ENCODE assay signal across 1 cellular context in the genomic region with DNA sequence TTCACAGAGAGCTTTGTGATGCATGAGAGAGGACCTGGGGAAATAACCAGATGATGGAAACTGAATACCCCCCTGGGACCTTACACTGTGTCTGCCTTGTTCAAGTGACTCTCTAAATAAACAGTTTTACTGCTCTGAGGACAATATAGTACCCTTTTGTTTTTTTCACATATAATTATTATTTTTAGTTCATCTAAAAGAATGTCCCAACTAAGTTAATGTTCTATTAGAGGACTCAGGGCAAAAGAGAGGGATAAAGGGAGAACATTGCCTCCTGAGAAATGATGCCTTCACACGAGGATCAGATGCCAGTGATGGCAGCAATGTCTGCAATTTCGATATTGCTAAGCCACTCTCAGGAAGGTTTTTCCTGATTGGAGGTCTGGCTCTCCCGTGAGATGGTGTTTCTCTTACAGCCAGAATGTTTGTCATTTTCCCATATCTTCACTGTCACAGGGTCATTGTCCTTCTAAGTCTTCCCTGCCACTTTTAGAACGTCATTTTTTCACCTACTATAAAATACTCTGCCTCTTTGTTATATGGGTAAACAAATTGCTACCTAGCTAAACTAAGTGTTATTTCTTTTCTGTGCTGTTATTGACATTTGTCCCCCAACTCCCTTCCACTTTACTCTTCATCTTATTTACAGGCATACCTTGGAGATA.
TF ChIP-seq lines count a peak whose summit lies in the region.

No MANE protein-coding gene starts in this region.

TF ChIP-seq in GM12878, 131 proteins besides CTCF, POLR2A, EP300 and RAD21 (continued from another document):
- TF ChIP-seq, protein P1, sequence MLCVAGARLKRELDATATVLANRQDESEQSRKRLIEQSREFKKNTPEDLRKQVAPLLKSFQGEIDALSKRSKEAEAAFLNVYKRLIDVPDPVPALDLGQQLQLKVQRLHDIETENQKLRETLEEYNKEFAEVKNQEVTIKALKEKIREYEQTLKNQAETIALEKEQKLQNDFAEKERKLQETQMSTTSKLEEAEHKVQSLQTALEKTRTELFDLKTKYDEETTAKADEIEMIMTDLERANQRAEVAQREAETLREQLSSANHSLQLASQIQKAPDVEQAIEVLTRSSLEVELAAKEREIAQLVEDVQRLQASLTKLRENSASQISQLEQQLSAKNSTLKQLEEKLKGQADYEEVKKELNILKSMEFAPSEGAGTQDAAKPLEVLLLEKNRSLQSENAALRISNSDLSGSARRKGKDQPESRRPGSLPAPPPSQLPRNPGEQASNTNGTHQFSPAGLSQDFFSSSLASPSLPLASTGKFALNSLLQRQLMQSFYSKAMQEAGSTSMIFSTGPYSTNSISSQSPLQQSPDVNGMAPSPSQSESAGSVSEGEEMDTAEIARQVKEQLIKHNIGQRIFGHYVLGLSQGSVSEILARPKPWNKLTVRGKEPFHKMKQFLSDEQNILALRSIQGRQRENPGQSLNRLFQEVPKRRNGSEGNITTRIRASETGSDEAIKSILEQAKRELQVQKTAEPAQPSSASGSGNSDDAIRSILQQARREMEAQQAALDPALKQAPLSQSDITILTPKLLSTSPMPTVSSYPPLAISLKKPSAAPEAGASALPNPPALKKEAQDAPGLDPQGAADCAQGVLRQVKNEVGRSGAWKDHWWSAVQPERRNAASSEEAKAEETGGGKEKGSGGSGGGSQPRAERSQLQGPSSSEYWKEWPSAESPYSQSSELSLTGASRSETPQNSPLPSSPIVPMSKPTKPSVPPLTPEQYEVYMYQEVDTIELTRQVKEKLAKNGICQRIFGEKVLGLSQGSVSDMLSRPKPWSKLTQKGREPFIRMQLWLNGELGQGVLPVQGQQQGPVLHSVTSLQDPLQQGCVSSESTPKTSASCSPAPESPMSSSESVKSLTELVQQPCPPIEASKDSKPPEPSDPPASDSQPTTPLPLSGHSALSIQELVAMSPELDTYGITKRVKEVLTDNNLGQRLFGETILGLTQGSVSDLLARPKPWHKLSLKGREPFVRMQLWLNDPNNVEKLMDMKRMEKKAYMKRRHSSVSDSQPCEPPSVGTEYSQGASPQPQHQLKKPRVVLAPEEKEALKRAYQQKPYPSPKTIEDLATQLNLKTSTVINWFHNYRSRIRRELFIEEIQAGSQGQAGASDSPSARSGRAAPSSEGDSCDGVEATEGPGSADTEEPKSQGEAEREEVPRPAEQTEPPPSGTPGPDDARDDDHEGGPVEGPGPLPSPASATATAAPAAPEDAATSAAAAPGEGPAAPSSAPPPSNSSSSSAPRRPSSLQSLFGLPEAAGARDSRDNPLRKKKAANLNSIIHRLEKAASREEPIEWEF (IDR thresholded peaks at IDR 0.05; ENCODE audit: insufficient replicate concordance, low read depth, low read length): peak; percentile 64
- TF ChIP-seq ATF2 (IDR thresholded peaks at IDR 0.05; ENCODE audit: low read length) (0 out of 2 replicates have a peak, but pooled peaks have one; percentile 42), SP1 (IDR thresholded peaks at IDR 0.05; ENCODE audit: low read depth, low read length) (no peak), IKZF2 (IDR thresholded peaks at IDR 0.05) (peak; percentile 78 to 79; a peak in 2 of 4 replicates)
TF ChIP-seq in GM12878: peak in this region for 25.
